Comparison of ENCODE assay signal across 15 cellular contexts in the genomic region with DNA sequence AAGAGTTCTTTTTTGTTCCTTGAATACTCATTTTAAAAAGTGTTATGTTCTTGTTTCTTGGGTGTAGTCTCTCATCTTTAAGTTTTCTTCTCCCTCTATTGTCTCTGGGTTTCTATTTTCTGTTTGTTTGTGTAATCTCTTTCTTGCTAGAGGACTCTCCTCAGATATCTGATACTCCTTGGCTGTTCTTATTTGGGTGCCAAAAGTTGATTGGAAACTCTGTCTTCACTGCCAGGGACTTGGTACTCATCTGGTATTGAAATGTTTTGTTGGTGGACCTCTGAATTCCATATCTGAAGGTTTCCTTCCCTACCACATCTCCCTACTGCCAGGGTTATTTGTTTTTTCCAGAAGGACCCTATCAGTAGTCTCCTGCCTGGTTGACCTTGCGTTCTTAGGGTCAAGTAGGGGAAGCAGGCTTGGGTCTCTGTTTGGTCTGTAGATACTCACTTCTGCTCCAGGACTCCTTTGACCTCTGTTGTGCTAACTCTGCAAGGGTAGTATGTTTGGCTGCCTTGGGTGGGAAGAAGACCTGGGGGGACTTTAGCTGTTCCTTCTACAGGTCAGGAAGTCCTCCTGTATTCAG. TPM values are rescaled to one million over a fixed set of nuclear protein-coding genes. Genes with fewer than 3 reads are reported as not detected.
DNase-seq lines count a peak whose midpoint lies in the region; ATAC-seq and TF ChIP-seq lines count a peak whose summit lies in the region.
"Had no signal": no experiment of that assay in that cellular context is flagged by ENCODE, and none has a peak within 500 bp of the region (broad histone marks: within the 10 kb centered on the region; RNA-seq: fewer than 3 reads in every experiment).

No MANE protein-coding gene starts in this region.

- no peak for TF ChIP-seq CTCF in HEK293 (tag by site-specific recombination; IDR thresholded peaks at IDR 0.05)
- no peak for TF ChIP-seq CTCF in chondrocyte (IDR thresholded peaks at IDR 0.05)

- CTCF ChIA-PET in activated CD8-positive, alpha-beta memory T cell treated with anti-CD3 and anti-CD28 coated beads, Interleukin-2, amount 10 ng/mL, durations not matched to agents 7 days and 5 days (lab: Charles Lee), result interaction anchor here (1.1 to 3.6 kb wide), 4 partner anchors 9 to 163 kb away, joined by 3 to 29 read pairs (median 12); a partner anchor contains a TSS
- CTCF ChIA-PET in HEK293 (lab: Yijun Ruan, JAX), result interaction anchor here (1.2 to 3.7 kb wide), 2 partner anchors 14 to 165 kb away, joined by 4 to 21 read pairs; no protein-coding TSS in a partner anchor

- no peak for ATAC-seq in activated CD8-positive, alpha-beta memory T cell treated with anti-CD3 and anti-CD28 coated beads, Interleukin-2, amount 10 ng/mL, durations not matched to agents 7 days and 5 days
- ATAC-seq in stimulated activated memory B cell treated with anti-CD40 and anti-IgM and Interleukin-4, amounts not matched to agents 10 μg/mL and 1 μg/mL and 100 μg/mL, for 72 hours, result no peak
- no peak for ATAC-seq in HG02642 (IDR thresholded peaks at IDR 0.05; ENCODE audit: poor library complexity, unreplicated experiment)

- no peaks in the 10 kb centered on the region for H3K9me3 Mint-ChIP-seq in activated CD8-positive, alpha-beta memory T cell treated with anti-CD3 and anti-CD28 coated beads, Interleukin-2, amount 10 ng/mL, durations not matched to agents 7 days and 5 days (ENCODE audit: low read depth)
- no peaks in the 10 kb centered on the region for H3K9me3 Mint-ChIP-seq in stimulated activated memory B cell treated with anti-CD40 and anti-IgM and Interleukin-4, amounts not matched to agents 10 μg/mL and 1 μg/mL and 100 μg/mL, for 72 hours
- no peaks in the 10 kb centered on the region for H3K9me3 Mint-ChIP-seq in chondrocyte (ENCODE audit: low read depth)
- H3K9me3 Mint-ChIP-seq: CD4-positive, alpha-beta memory T cell had no signal

- peak overlapping the region; percentile 57 for H3K27ac Mint-ChIP-seq in activated CD8-positive, alpha-beta memory T cell treated with anti-CD3 and anti-CD28 coated beads, Interleukin-2, amount 10 ng/mL, durations not matched to agents 7 days and 5 days
- H3K27ac Mint-ChIP-seq in stimulated activated memory B cell treated with anti-CD40 and anti-IgM and Interleukin-4, amounts not matched to agents 10 μg/mL and 1 μg/mL and 100 μg/mL, for 72 hours, result peak overlapping the region; percentile 6
- H3K27ac Mint-ChIP-seq in chondrocyte (ENCODE audit: unreplicated experiment), result no peak overlapping the region

- H3K36me3 ChIP-seq in HEK293 (ENCODE audit: control insufficient read depth in 2 of 2, insufficient read depth in 1 of 2, low read length in 2 of 2), result peaks cover 0 to 6% of the 10 kb centered on the region in 2 experiments; a peak in 2 of 3 replicates
- no peaks in the 10 kb centered on the region for H3K36me3 ChIP-seq in adipocyte (ENCODE audit: control insufficient read depth, insufficient read depth, low read length, severe bottlenecking)

- DNase-seq in activated CD8-positive, alpha-beta memory T cell treated with anti-CD3 and anti-CD28 coated beads, Interleukin-2, amount 10 ng/mL, durations not matched to agents 7 days and 5 days, result no peak
- no peak for DNase-seq in activated CD8-positive, alpha-beta memory T cell treated with anti-CD3 and anti-CD28 coated beads, Interleukin-2, amount 50 U/mL, for 48 hours
- DNase-seq in adipocyte (ENCODE audit: low read depth) (peak; percentile 46), chondrocyte (ENCODE audit: low spot score) (no peak)
- DNase-seq: CD4-positive, alpha-beta memory T cell; DMS 273 treated with DMSO at 0.1 percent for 48 hours; GOT3; MM.1S; NCI-H1417; NCI-H1930; NCI-H510A; NCI-H82 had no signal

- peaks cover 13% of the 10 kb centered on the region; the same call in 1 of the 2 replicates for H3K4me1 ChIP-seq in HEK293 (ENCODE audit: control insufficient read depth, insufficient read depth, low read length)
- H3K4me1 ChIP-seq in adipocyte (ENCODE audit: control insufficient read depth, insufficient read depth, low read length), result peaks cover 24% of the 10 kb centered on the region

- peaks cover 70% of the 10 kb centered on the region for H3K4me1 Mint-ChIP-seq in activated CD8-positive, alpha-beta memory T cell treated with anti-CD3 and anti-CD28 coated beads, Interleukin-2, amount 10 ng/mL, durations not matched to agents 7 days and 5 days
- H3K4me1 Mint-ChIP-seq in stimulated activated memory B cell treated with anti-CD40 and anti-IgM and Interleukin-4, amounts not matched to agents 10 μg/mL and 1 μg/mL and 100 μg/mL, for 72 hours, result peaks cover 49% of the 10 kb centered on the region
- peaks cover 35% of the 10 kb centered on the region for H3K4me1 Mint-ChIP-seq in chondrocyte (ENCODE audit: low read depth)

- peaks cover 25% of the 10 kb centered on the region for H3K36me3 Mint-ChIP-seq in activated CD8-positive, alpha-beta memory T cell treated with anti-CD3 and anti-CD28 coated beads, Interleukin-2, amount 10 ng/mL, durations not matched to agents 7 days and 5 days
- H3K36me3 Mint-ChIP-seq in stimulated activated memory B cell treated with anti-CD40 and anti-IgM and Interleukin-4, amounts not matched to agents 10 μg/mL and 1 μg/mL and 100 μg/mL, for 72 hours, result peaks cover 13% of the 10 kb centered on the region
- H3K36me3 Mint-ChIP-seq in chondrocyte (ENCODE audit: low read depth), result peaks cover 4% of the 10 kb centered on the region

- no peak overlapping the region for H3K27ac ChIP-seq in HEK293 (ENCODE audit: extremely low read depth, low read depth, low read length)

- no peak overlapping the region for H3K9ac ChIP-seq in adipocyte (ENCODE audit: low read length)

- no peak overlapping the region for H3K4me3 Mint-ChIP-seq in activated CD8-positive, alpha-beta memory T cell treated with anti-CD3 and anti-CD28 coated beads, Interleukin-2, amount 10 ng/mL, durations not matched to agents 7 days and 5 days
- H3K4me3 Mint-ChIP-seq in stimulated activated memory B cell treated with anti-CD40 and anti-IgM and Interleukin-4, amounts not matched to agents 10 μg/mL and 1 μg/mL and 100 μg/mL, for 72 hours, result no peak overlapping the region
- no peak overlapping the region for H3K4me3 Mint-ChIP-seq in chondrocyte (ENCODE audit: unreplicated experiment)
- H3K4me3 Mint-ChIP-seq: CD4-positive, alpha-beta memory T cell had no signal

- H3K4me3 ChIP-seq in HEK293 (ENCODE audit: low read depth, low read length) (no peak overlapping the region), adipocyte (ENCODE audit: low read length) (no peak overlapping the region)

- no peaks in the 10 kb centered on the region for H3K27me3 ChIP-seq in adipocyte (replicated peaks; ENCODE audit: control insufficient read depth, insufficient read depth, low read length)

- no peaks in the 10 kb centered on the region for H3K27me3 Mint-ChIP-seq in activated CD8-positive, alpha-beta memory T cell treated with anti-CD3 and anti-CD28 coated beads, Interleukin-2, amount 10 ng/mL, durations not matched to agents 7 days and 5 days
- H3K27me3 Mint-ChIP-seq in stimulated activated memory B cell treated with anti-CD40 and anti-IgM and Interleukin-4, amounts not matched to agents 10 μg/mL and 1 μg/mL and 100 μg/mL, for 72 hours, result no peaks in the 10 kb centered on the region
- H3K27me3 Mint-ChIP-seq in chondrocyte (ENCODE audit: low read depth), result no peaks in the 10 kb centered on the region
- H3K27me3 Mint-ChIP-seq: CD4-positive, alpha-beta memory T cell had no signal

- POLR2A ChIA-PET in HEK293 (lab: Yijun Ruan, JAX), result interaction anchor here (2.3 kb wide), 1 partner anchor 16 kb away, joined by 8 read pairs; a partner anchor contains a TSS

- H3K9me3 ChIP-seq in HEK293 (ENCODE audit: control insufficient read depth, insufficient read depth, low read depth, low read length) (no peaks in the 10 kb centered on the region), adipocyte (ENCODE audit: control insufficient read depth, low read length) (no peaks in the 10 kb centered on the region)

TF ChIP-seq in HEK293, 187 proteins besides CTCF, POLR2A, EP300 and RAD21:
- peak; percentile 92 for TF ChIP-seq ZNF677 (tag by site-specific recombination; IDR thresholded peaks at IDR 0.05)
- no peak for TF ChIP-seq HOXA7 (CRISPR knock-in tag; IDR thresholded peaks at IDR 0.05; ENCODE audit: borderline replicate concordance)

RNA-seq across cellular contexts. Expression of a gene that starts 15.7 kb away (rescaled TPM):
- 10 to 100 TPM; 36.3 to 36.7 TPM for total RNA-seq in activated CD8-positive, alpha-beta memory T cell treated with anti-CD3 and anti-CD28 coated beads, Interleukin-2, amount 10 ng/mL, durations not matched to agents 7 days and 5 days
- total RNA-seq in chondrocyte, result 7.3 to 12.9 TPM (median 8.7 TPM) in 3 replicates

RNA-seq across cellular contexts. Expression of a gene that starts 43.7 kb away (rescaled TPM):
- total RNA-seq in activated CD8-positive, alpha-beta memory T cell treated with anti-CD3 and anti-CD28 coated beads, Interleukin-2, amount 10 ng/mL, durations not matched to agents 7 days and 5 days, result under 1 TPM; 0.61 to 0.94 TPM
- 20.6 to 29.3 TPM (median 22.4 TPM) in 3 replicates for total RNA-seq in chondrocyte

Comparison
In these comparisons a context has a peak if more than half of its experiments do, and no peak if none do; other contexts are left out.
1. RNA of a gene that starts 43.7 kb away (total RNA-seq): 20.6 to 29.3 TPM in chondrocyte; 0.61 to 0.94 TPM in activated CD8-positive, alpha-beta memory T cell treated with anti-CD3 and anti-CD28 coated beads, Interleukin-2, amount 10 ng/mL, durations not matched to agents 7 days and 5 days; every median in the first group is over 10 times any median in the second.